In the genomic region with DNA sequence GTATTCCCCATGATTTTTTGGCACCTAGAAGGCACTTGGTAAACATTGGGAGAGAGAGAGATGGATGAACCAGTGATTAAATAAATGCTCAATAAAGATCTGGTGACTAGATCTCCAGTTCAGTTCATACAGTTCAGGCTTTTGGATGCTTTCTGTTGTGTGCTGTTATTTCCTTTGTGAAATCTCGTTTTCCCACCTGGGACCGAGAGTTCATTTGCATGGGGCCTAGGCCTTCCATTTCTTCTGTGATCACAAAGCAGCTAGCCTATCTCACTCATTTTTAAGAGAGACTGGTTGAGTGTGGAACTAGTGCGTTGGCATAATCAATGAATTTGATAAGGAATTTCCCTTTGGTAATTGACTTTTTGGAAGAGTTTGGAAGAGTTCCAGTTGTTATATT, we compare ENCODE assay signal across 13 cellular contexts.
A peak's percentile ranks its signal among the peaks of the same experiment; 100 is the strongest.
DNase-seq lines count a peak whose midpoint lies in the region; ATAC-seq lines count a peak whose summit lies in the region.
"Had no signal": no experiment of that assay in that cellular context is flagged by ENCODE, and none has a peak within 500 bp of the region (broad histone marks: within the 10 kb centered on the region; RNA-seq: fewer than 3 reads in every experiment).

No MANE protein-coding gene starts in this region.

- DNase-seq in SIG-M5 treated with dmso at 0.1 percent for 504 hours (lab: John Stamatoyannopoulos, UW; ENCODE audit: unreplicated experiment) = no peak
- DNase-seq in NCI-H1092 treated with DMSO at 0.1 percent for 48 hours (lab: John Stamatoyannopoulos, UW) = no peak
- DNase-seq in NCI-H2107 (lab: John Stamatoyannopoulos, UW) = no peak
- DNase-seq in NCI-H2227 (lab: John Stamatoyannopoulos, UW; ENCODE audit: unreplicated experiment) = no peak
- DNase-seq: activated CD8-positive, alpha-beta memory T cell treated with anti-CD3 and anti-CD28 coated beads for 24 hours; activated naive CD4-positive, alpha-beta T cell treated with anti-CD3 and anti-CD28 coated beads, Interleukin-2, amount 50 U/mL, for 16 hours; mesenchymal stem cell; T1000 had no signal

- ATAC-seq in GM18498 (IDR thresholded peaks at IDR 0.05; ENCODE audit: unreplicated experiment) (peak; percentile 81), GM19463 (IDR thresholded peaks at IDR 0.05; ENCODE audit: unreplicated experiment) (peak; percentile 79), HG02870 (IDR thresholded peaks at IDR 0.05; ENCODE audit: unreplicated experiment) (peak; percentile 91), HG03565 (IDR thresholded peaks at IDR 0.05; ENCODE audit: unreplicated experiment) (peak; percentile 84)
- ATAC-seq: stimulated activated effector memory CD8-positive, alpha-beta T cell treated with anti-CD3 and anti-CD28 coated beads, Interleukin-12 subunit alpha, Interleukin-12 subunit beta, amount 100 ng/mL, for 72 hours had no signal
